15 cellular contexts compared by ENCODE assay signal in the genomic region with DNA sequence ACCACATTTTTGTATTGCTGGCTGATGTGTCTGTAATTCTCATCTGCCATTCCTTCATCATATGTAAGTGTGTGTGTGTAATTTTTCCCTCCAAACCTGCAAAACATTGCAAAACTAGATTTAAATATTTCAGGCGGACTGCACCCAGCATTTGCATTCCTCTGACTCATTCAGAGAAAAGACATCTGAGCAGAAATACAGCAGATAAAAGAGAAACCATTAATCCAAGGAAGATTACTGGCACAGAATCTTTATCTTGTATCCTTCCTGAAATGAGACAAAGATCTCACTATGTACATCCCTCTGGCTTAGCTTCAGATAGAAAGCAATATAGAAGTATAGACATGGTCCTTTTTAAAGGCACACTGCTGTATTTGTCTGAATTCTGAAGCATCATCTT.
"Had no signal": no experiment of that assay in that cellular context is flagged by ENCODE, and none has a peak within 500 bp of the region (broad histone marks: within the 10 kb centered on the region; RNA-seq: fewer than 3 reads in every experiment).

No MANE protein-coding gene starts in this region.

- H3K36me3 ChIP-seq: upper lobe of left lung had no signal

- H3K27me3 Mint-ChIP-seq: activated CD4-positive, alpha-beta memory T cell treated with anti-CD3 and anti-CD28 coated beads, Interleukin-2, amount 10 ng/mL, durations not matched to agents 7 days and 5 days; activated naive CD8-positive, alpha-beta T cell treated with anti-CD3 and anti-CD28 coated beads, Interleukin-2, amount 10 ng/mL, durations not matched to agents 7 days and 5 days; central memory CD8-positive, alpha-beta T cell; effector memory CD8-positive, alpha-beta T cell; T-cell had no signal

- H3K27me3 ChIP-seq: upper lobe of left lung had no signal

- H3K4me3 Mint-ChIP-seq: activated CD4-positive, alpha-beta memory T cell treated with anti-CD3 and anti-CD28 coated beads, Interleukin-2, amount 10 ng/mL, durations not matched to agents 7 days and 5 days; activated naive CD8-positive, alpha-beta T cell treated with anti-CD3 and anti-CD28 coated beads, Interleukin-2, amount 10 ng/mL, durations not matched to agents 7 days and 5 days; central memory CD8-positive, alpha-beta T cell; effector memory CD8-positive, alpha-beta T cell; stimulated activated naive B cell treated with anti-CD40 and anti-IgM and Interleukin-4, amounts not matched to agents 10 μg/mL and 1 μg/mL and 100 μg/mL, for 72 hours; T-cell had no signal

- ATAC-seq: effector memory CD8-positive, alpha-beta T cell; right cardiac atrium; stimulated activated naive B cell treated with anti-CD40 and anti-IgM and Interleukin-4, amounts not matched to agents 10 μg/mL and 1 μg/mL and 100 μg/mL, for 72 hours; T-cell had no signal

- H3K9me3 ChIP-seq: upper lobe of left lung had no signal

- H3K27ac ChIP-seq: upper lobe of left lung had no signal

- H3K4me3 ChIP-seq: upper lobe of left lung had no signal

- H3K27ac Mint-ChIP-seq: activated CD4-positive, alpha-beta memory T cell treated with anti-CD3 and anti-CD28 coated beads, Interleukin-2, amount 10 ng/mL, durations not matched to agents 7 days and 5 days; activated naive CD8-positive, alpha-beta T cell treated with anti-CD3 and anti-CD28 coated beads, Interleukin-2, amount 10 ng/mL, durations not matched to agents 7 days and 5 days; effector memory CD8-positive, alpha-beta T cell; stimulated activated naive B cell treated with anti-CD40 and anti-IgM and Interleukin-4, amounts not matched to agents 10 μg/mL and 1 μg/mL and 100 μg/mL, for 72 hours; T-cell had no signal

- H3K9me3 Mint-ChIP-seq: activated CD4-positive, alpha-beta memory T cell treated with anti-CD3 and anti-CD28 coated beads, Interleukin-2, amount 10 ng/mL, durations not matched to agents 7 days and 5 days; activated naive CD8-positive, alpha-beta T cell treated with anti-CD3 and anti-CD28 coated beads, Interleukin-2, amount 10 ng/mL, durations not matched to agents 7 days and 5 days; central memory CD8-positive, alpha-beta T cell; stimulated activated naive B cell treated with anti-CD40 and anti-IgM and Interleukin-4, amounts not matched to agents 10 μg/mL and 1 μg/mL and 100 μg/mL, for 72 hours; T-cell had no signal

- H3K4me1 ChIP-seq: upper lobe of left lung had no signal

- DNase-seq: activated CD4-positive, alpha-beta memory T cell treated with anti-CD3 and anti-CD28 coated beads, Interleukin-2, amount 10 ng/mL, durations not matched to agents 7 days and 5 days; activated gamma-delta T cell; activated naive CD8-positive, alpha-beta T cell treated with anti-CD3 and anti-CD28 coated beads, Interleukin-2, amount 10 ng/mL, durations not matched to agents 7 days and 5 days; activated T-cell treated with anti-CD3 and anti-CD28 coated beads, Interleukin-2, amount 50 U/mL, for 48 hours; effector memory CD8-positive, alpha-beta T cell; kidney; midbrain; nucleus accumbens; right cardiac atrium; stimulated activated CD4-positive, alpha-beta T cell treated with anti-CD3 and anti-CD28 coated beads, Interleukin-1b, Interleukin-23, amount 100 ng/mL, for 48 hours; stimulated activated naive B cell treated with anti-CD40 and anti-IgM and Interleukin-4, amounts not matched to agents 10 μg/mL and 1 μg/mL and 100 μg/mL, for 72 hours; T-cell; T1000; upper lobe of left lung had no signal

- H3K4me1 Mint-ChIP-seq: activated CD4-positive, alpha-beta memory T cell treated with anti-CD3 and anti-CD28 coated beads, Interleukin-2, amount 10 ng/mL, durations not matched to agents 7 days and 5 days; activated naive CD8-positive, alpha-beta T cell treated with anti-CD3 and anti-CD28 coated beads, Interleukin-2, amount 10 ng/mL, durations not matched to agents 7 days and 5 days; central memory CD8-positive, alpha-beta T cell; T-cell had no signal

- H3K36me3 Mint-ChIP-seq: activated naive CD8-positive, alpha-beta T cell treated with anti-CD3 and anti-CD28 coated beads, Interleukin-2, amount 10 ng/mL, durations not matched to agents 7 days and 5 days; stimulated activated naive B cell treated with anti-CD40 and anti-IgM and Interleukin-4, amounts not matched to agents 10 μg/mL and 1 μg/mL and 100 μg/mL, for 72 hours; T-cell had no signal
